23 cellular contexts compared by ENCODE assay signal in genomic region chr5:127922603-127923002, GRCh38.
"Had no signal": no experiment of that assay in that cellular context is flagged by ENCODE, and none has a peak within 500 bp of the region (broad histone marks: within the 10 kb centered on the region; RNA-seq: fewer than 3 reads in every experiment).

No MANE protein-coding gene starts in this region.

- H3K27ac Mint-ChIP-seq: dendritic cell treated with granulocyte-macrophage colony-stimulating factor and Interleukin-4, amounts not matched to agents 40 ng/mL and 50 ng/mL, for 4 days; effector memory CD8-positive, alpha-beta T cell; naive thymus-derived CD4-positive, alpha-beta T cell; neural progenitor cell; stimulated activated memory B cell treated with anti-CD40 and anti-IgM and Interleukin-4, amounts not matched to agents 10 μg/mL and 1 μg/mL and 100 μg/mL, for 72 hours; stimulated activated naive CD8-positive, alpha-beta T cell treated with anti-CD3 and anti-CD28 coated beads, Interleukin-15, Interleukin-2, amounts not matched to agents 100 ng/mL and 50 ng/mL, for 24 hours had no signal

- H3K27ac ChIP-seq: hepatocyte, neural progenitor cell, prostate gland, spleen, tibial artery, upper lobe of left lung, uterus had no signal

- H3K27me3 Mint-ChIP-seq: dendritic cell treated with granulocyte-macrophage colony-stimulating factor and Interleukin-4, amounts not matched to agents 40 ng/mL and 50 ng/mL, for 4 days; stimulated activated memory B cell treated with anti-CD40 and anti-IgM and Interleukin-4, amounts not matched to agents 10 μg/mL and 1 μg/mL and 100 μg/mL, for 72 hours; stimulated activated naive CD8-positive, alpha-beta T cell treated with anti-CD3 and anti-CD28 coated beads, Interleukin-15, Interleukin-2, amounts not matched to agents 100 ng/mL and 50 ng/mL, for 24 hours had no signal

- H3K36me3 Mint-ChIP-seq: naive thymus-derived CD4-positive, alpha-beta T cell; neural progenitor cell; stimulated activated memory B cell treated with anti-CD40 and anti-IgM and Interleukin-4, amounts not matched to agents 10 μg/mL and 1 μg/mL and 100 μg/mL, for 72 hours had no signal

- H3K27me3 ChIP-seq: hepatocyte, neural progenitor cell, pancreas, spleen, tibial artery, upper lobe of left lung, uterus had no signal

- H3K4me1 Mint-ChIP-seq: naive thymus-derived CD4-positive, alpha-beta T cell; stimulated activated memory B cell treated with anti-CD40 and anti-IgM and Interleukin-4, amounts not matched to agents 10 μg/mL and 1 μg/mL and 100 μg/mL, for 72 hours had no signal

- H3K36me3 ChIP-seq: neural progenitor cell, pancreas, prostate gland, spleen, tibial artery, upper lobe of left lung, uterus had no signal

- H2AFZ ChIP-seq: hepatocyte, neural progenitor cell had no signal

- H3K4me1 ChIP-seq: neural progenitor cell, prostate gland, tibial artery, uterus had no signal

- H3K9me3 ChIP-seq: pancreas, prostate gland, spleen, tibial artery, upper lobe of left lung, uterus had no signal

- ATAC-seq: effector memory CD8-positive, alpha-beta T cell; left colon; left ventricle myocardium superior; naive thymus-derived CD4-positive, alpha-beta T cell; pancreas; sciatic nerve; stimulated activated memory B cell treated with anti-CD40 and anti-IgM and Interleukin-4, amounts not matched to agents 10 μg/mL and 1 μg/mL and 100 μg/mL, for 72 hours had no signal

- H3K79me2 ChIP-seq: hepatocyte had no signal

- H3K4me2 ChIP-seq: hepatocyte, neural progenitor cell had no signal

- DNase-seq: effector memory CD8-positive, alpha-beta T cell; head of caudate nucleus; kidney; left colon; left ventricle myocardium superior; naive thymus-derived CD4-positive, alpha-beta T cell; occipital lobe; pancreas; spleen; stimulated activated CD4-positive, alpha-beta T cell treated with anti-CD3 and anti-CD28 coated beads, Interleukin-15, amount 100 ng/mL, for 24 hours; stimulated activated CD4-positive, alpha-beta T cell treated with anti-CD3 and anti-CD28 coated beads, Interleukin-1b, Interleukin-23, amount 100 ng/mL, for 48 hours; stimulated activated CD4-positive, alpha-beta T cell treated with anti-CD3 and anti-CD28 coated beads, Interleukin-4, amount 100 ng/mL, for 24 hours; tibial artery; upper lobe of left lung; uterus had no signal

- H3K4me3 Mint-ChIP-seq: dendritic cell treated with granulocyte-macrophage colony-stimulating factor and Interleukin-4, amounts not matched to agents 40 ng/mL and 50 ng/mL, for 4 days; effector memory CD8-positive, alpha-beta T cell; naive thymus-derived CD4-positive, alpha-beta T cell; neural progenitor cell; stimulated activated memory B cell treated with anti-CD40 and anti-IgM and Interleukin-4, amounts not matched to agents 10 μg/mL and 1 μg/mL and 100 μg/mL, for 72 hours; stimulated activated naive CD8-positive, alpha-beta T cell treated with anti-CD3 and anti-CD28 coated beads, Interleukin-15, Interleukin-2, amounts not matched to agents 100 ng/mL and 50 ng/mL, for 24 hours had no signal

- H3K4me3 ChIP-seq: hepatocyte, lung, neural progenitor cell, pancreas, prostate gland, spleen, tibial artery, upper lobe of left lung, uterus had no signal

- H3K9ac ChIP-seq: neural progenitor cell had no signal

- H3K9me3 Mint-ChIP-seq: dendritic cell treated with granulocyte-macrophage colony-stimulating factor and Interleukin-4, amounts not matched to agents 40 ng/mL and 50 ng/mL, for 4 days; effector memory CD8-positive, alpha-beta T cell; neural progenitor cell; stimulated activated memory B cell treated with anti-CD40 and anti-IgM and Interleukin-4, amounts not matched to agents 10 μg/mL and 1 μg/mL and 100 μg/mL, for 72 hours; stimulated activated naive CD8-positive, alpha-beta T cell treated with anti-CD3 and anti-CD28 coated beads, Interleukin-15, Interleukin-2, amounts not matched to agents 100 ng/mL and 50 ng/mL, for 24 hours had no signal
